Comparison of ENCODE assay signal across 24 cellular contexts in genomic region chr5:81021486-81021885, GRCh38.
DNase-seq lines count a peak whose midpoint lies in the region; ATAC-seq, FAIRE-seq and TF ChIP-seq lines count a peak whose summit lies in the region.
"Had no signal": no experiment of that assay in that cellular context is flagged by ENCODE, and none has a peak within 500 bp of the region (broad histone marks: within the 10 kb centered on the region; RNA-seq: fewer than 3 reads in every experiment).

No MANE protein-coding gene starts in this region.

- H3K27me3 Mint-ChIP-seq in stimulated activated naive CD8-positive, alpha-beta T cell treated with anti-CD3 and anti-CD28 coated beads, Interleukin-15, Interleukin-2, amounts not matched to agents 100 ng/mL and 50 ng/mL, for 24 hours, result no peaks in the 10 kb centered on the region
- no peaks in the 10 kb centered on the region for H3K27me3 Mint-ChIP-seq in stimulated activated naive CD8-positive, alpha-beta T cell treated with anti-CD3 and anti-CD28 coated beads, Interleukin-15, amount 100 ng/mL, for 72 hours
- no peaks in the 10 kb centered on the region for H3K27me3 Mint-ChIP-seq in astrocyte (ENCODE audit: low read depth, unreplicated experiment)
- peaks cover 0 to 4% of the 10 kb centered on the region in 2 donors for H3K27me3 Mint-ChIP-seq in CD8-positive, alpha-beta memory T cell

- H3K9me3 Mint-ChIP-seq in stimulated activated naive CD8-positive, alpha-beta T cell treated with anti-CD3 and anti-CD28 coated beads, Interleukin-15, Interleukin-2, amounts not matched to agents 100 ng/mL and 50 ng/mL, for 24 hours, result no peaks in the 10 kb centered on the region
- H3K9me3 Mint-ChIP-seq in stimulated activated naive CD8-positive, alpha-beta T cell treated with anti-CD3 and anti-CD28 coated beads, Interleukin-15, amount 100 ng/mL, for 72 hours, result no peaks in the 10 kb centered on the region
- H3K9me3 Mint-ChIP-seq in astrocyte (ENCODE audit: unreplicated experiment), result peaks cover 2% of the 10 kb centered on the region
- H3K9me3 Mint-ChIP-seq in CD8-positive, alpha-beta memory T cell, result no peaks in the 10 kb centered on the region
- H3K9me3 Mint-ChIP-seq: activated T-helper 1 cell treated with anti-CD3 and anti-CD28 coated beads, Interleukin-12 subunit alpha, Interleukin-12 subunit beta, Interleukin-2, Interleukin-4 antibody, amounts not matched to agents 30 ng/mL and 10 ng/mL and 1 ng/mL, durations not matched to agents 14 hours and 24 hours and 36 hours; nephron had no signal

- peaks cover 7% of the 10 kb centered on the region for H3K4me1 ChIP-seq in astrocyte (ENCODE audit: insufficient read depth, low read length)
- H3K4me1 ChIP-seq in CD8-positive, alpha-beta memory T cell (ENCODE audit: insufficient read depth, low read length), result peaks cover 54% of the 10 kb centered on the region
- H3K4me1 ChIP-seq: BLaER1, esophagus squamous epithelium, left lung, upper lobe of right lung had no signal

- H3K4me1 Mint-ChIP-seq in stimulated activated naive CD8-positive, alpha-beta T cell treated with anti-CD3 and anti-CD28 coated beads, Interleukin-15, Interleukin-2, amounts not matched to agents 100 ng/mL and 50 ng/mL, for 24 hours (ENCODE audit: low read depth), result peaks cover 92% of the 10 kb centered on the region
- peaks cover 91% of the 10 kb centered on the region for H3K4me1 Mint-ChIP-seq in stimulated activated naive CD8-positive, alpha-beta T cell treated with anti-CD3 and anti-CD28 coated beads, Interleukin-15, amount 100 ng/mL, for 72 hours
- peaks cover 42% of the 10 kb centered on the region for H3K4me1 Mint-ChIP-seq in astrocyte (ENCODE audit: low read depth, unreplicated experiment)
- peaks cover 65 to 90% (median 84%) of the 10 kb centered on the region in 3 donors for H3K4me1 Mint-ChIP-seq in CD8-positive, alpha-beta memory T cell

- no peaks in the 10 kb centered on the region for H3K9me3 ChIP-seq in astrocyte (ENCODE audit: insufficient read depth, low read depth, low read length)
- H3K9me3 ChIP-seq in CD8-positive, alpha-beta memory T cell (ENCODE audit: low read length), result no peaks in the 10 kb centered on the region
- H3K9me3 ChIP-seq: BLaER1, esophagus squamous epithelium, left lung, ovary, upper lobe of right lung had no signal

- H3K36me3 Mint-ChIP-seq in stimulated activated naive CD8-positive, alpha-beta T cell treated with anti-CD3 and anti-CD28 coated beads, Interleukin-15, Interleukin-2, amounts not matched to agents 100 ng/mL and 50 ng/mL, for 24 hours (ENCODE audit: low read depth), result peaks cover 5% of the 10 kb centered on the region
- H3K36me3 Mint-ChIP-seq in astrocyte (ENCODE audit: low read depth, unreplicated experiment), result no peaks in the 10 kb centered on the region
- H3K36me3 Mint-ChIP-seq in CD8-positive, alpha-beta memory T cell, result peaks cover 0 to 4% (median 1%) of the 10 kb centered on the region in 3 donors

- no peak overlapping the region for H3K4me3 Mint-ChIP-seq in stimulated activated naive CD8-positive, alpha-beta T cell treated with anti-CD3 and anti-CD28 coated beads, Interleukin-15, Interleukin-2, amounts not matched to agents 100 ng/mL and 50 ng/mL, for 24 hours
- H3K4me3 Mint-ChIP-seq in stimulated activated naive CD8-positive, alpha-beta T cell treated with anti-CD3 and anti-CD28 coated beads, Interleukin-15, amount 100 ng/mL, for 72 hours, result no peak overlapping the region
- no peak overlapping the region for H3K4me3 Mint-ChIP-seq in astrocyte (ENCODE audit: unreplicated experiment)
- peak overlapping the region in 3 of 7 donors; percentile 2 to 62 (median 7) for H3K4me3 Mint-ChIP-seq in CD8-positive, alpha-beta memory T cell
- H3K4me3 Mint-ChIP-seq: activated T-helper 1 cell treated with anti-CD3 and anti-CD28 coated beads, Interleukin-12 subunit alpha, Interleukin-12 subunit beta, Interleukin-2, Interleukin-4 antibody, amounts not matched to agents 30 ng/mL and 10 ng/mL and 1 ng/mL, durations not matched to agents 14 hours and 24 hours and 36 hours; nephron had no signal

- H3K4me3 ChIP-seq in astrocyte (ENCODE audit: insufficient read depth, low read depth, low read length), result no peak overlapping the region
- H3K4me3 ChIP-seq in CD8-positive, alpha-beta memory T cell (ENCODE audit: low read length), result no peak overlapping the region
- H3K4me3 ChIP-seq: BLaER1, esophagus squamous epithelium, left lung, ovary, PC-9, upper lobe of right lung had no signal

- no peak for TF ChIP-seq CTCF in astrocyte (IDR thresholded peaks at IDR 0.05; ENCODE audit: insufficient read depth, low read depth, low read length)

- H4K20me1 ChIP-seq in astrocyte (ENCODE audit: insufficient read depth, low read length), result no peaks in the 10 kb centered on the region
- H4K20me1 ChIP-seq: BLaER1 had no signal

- peaks cover 2% of the 10 kb centered on the region for H3K27me3 ChIP-seq in astrocyte (ENCODE audit: insufficient read depth, low read length)
- no peaks in the 10 kb centered on the region for H3K27me3 ChIP-seq in CD8-positive, alpha-beta memory T cell (ENCODE audit: insufficient read depth, low read length, poor library complexity, severe bottlenecking)
- H3K27me3 ChIP-seq: BLaER1, esophagus squamous epithelium, left lung, upper lobe of right lung had no signal

- no peak for FAIRE-seq in astrocyte (lab: Jason Lieb, UNC)
- FAIRE-seq: colon, D721Med had no signal

- H3K27ac ChIP-seq in astrocyte (ENCODE audit: low read depth, low read length), result no peak overlapping the region
- H3K27ac ChIP-seq in CD8-positive, alpha-beta memory T cell (ENCODE audit: low read depth, low read length), result no peak overlapping the region
- H3K27ac ChIP-seq: BLaER1, esophagus squamous epithelium, KMS-11, left lung, ovary, PC-9, upper lobe of right lung had no signal

- H3K9ac ChIP-seq in astrocyte (ENCODE audit: low read length), result no peak overlapping the region
- H3K9ac ChIP-seq: BLaER1, KMS-11 had no signal

- no peak for ATAC-seq in stimulated activated naive CD8-positive, alpha-beta T cell treated with anti-CD3 and anti-CD28 coated beads, Interleukin-15, amount 100 ng/mL, for 72 hours
- ATAC-seq in GM21717 (IDR thresholded peaks at IDR 0.05; ENCODE audit: unreplicated experiment), result no peak
- ATAC-seq: left lung had no signal

- CTCF ChIA-PET in CD8-positive, alpha-beta memory T cell (lab: Charles Lee), result no interaction called here

- H3K27ac Mint-ChIP-seq in stimulated activated naive CD8-positive, alpha-beta T cell treated with anti-CD3 and anti-CD28 coated beads, Interleukin-15, Interleukin-2, amounts not matched to agents 100 ng/mL and 50 ng/mL, for 24 hours, result peak overlapping the region; percentile 2
- no peak overlapping the region for H3K27ac Mint-ChIP-seq in stimulated activated naive CD8-positive, alpha-beta T cell treated with anti-CD3 and anti-CD28 coated beads, Interleukin-15, amount 100 ng/mL, for 72 hours
- peak overlapping the region; percentile 41 for H3K27ac Mint-ChIP-seq in astrocyte (ENCODE audit: unreplicated experiment)
- peak overlapping the region in 4 of 8 donors; percentile 17 to 69 (median 36) for H3K27ac Mint-ChIP-seq in CD8-positive, alpha-beta memory T cell
- H3K27ac Mint-ChIP-seq: activated T-helper 1 cell treated with anti-CD3 and anti-CD28 coated beads, Interleukin-12 subunit alpha, Interleukin-12 subunit beta, Interleukin-2, Interleukin-4 antibody, amounts not matched to agents 30 ng/mL and 10 ng/mL and 1 ng/mL, durations not matched to agents 14 hours and 24 hours and 36 hours; nephron had no signal

- no peak overlapping the region for H3K4me2 ChIP-seq in astrocyte (ENCODE audit: low read length)
- H3K4me2 ChIP-seq: BLaER1, KMS-11, PC-9 had no signal

- no peaks in the 10 kb centered on the region for H3K36me3 ChIP-seq in astrocyte (ENCODE audit: insufficient read depth, low read length)
- H3K36me3 ChIP-seq in CD8-positive, alpha-beta memory T cell (ENCODE audit: insufficient read depth, low read length), result no peaks in the 10 kb centered on the region
- H3K36me3 ChIP-seq: BLaER1, esophagus squamous epithelium, left lung, ovary, upper lobe of right lung had no signal

- no peak overlapping the region for H2AFZ ChIP-seq in astrocyte (ENCODE audit: low read depth, low read length)
- H2AFZ ChIP-seq: PC-9 had no signal

- DNase-seq in stimulated activated naive CD8-positive, alpha-beta T cell treated with anti-CD3 and anti-CD28 coated beads, Interleukin-15, amount 100 ng/mL, for 72 hours, result no peak
- DNase-seq in astrocyte (ENCODE audit: low read depth), result peak; percentile 50
- DNase-seq in kidney glomerular epithelial cell (lab: John Stamatoyannopoulos, UW), result peak; percentile 55
- no peak for DNase-seq in CD8-positive, alpha-beta memory T cell
- DNase-seq in NCI-H1092 treated with DMSO at 0.1 percent for 48 hours (lab: John Stamatoyannopoulos, UW), result no peak
- DNase-seq in stimulated activated CD8-positive, alpha-beta memory T cell treated with anti-CD3 and anti-CD28 coated beads, Interleukin-4, amount 100 ng/mL, for 48 hours, result no peak
- DNase-seq: activated CD4-positive, alpha-beta T cell treated with anti-CD3 and anti-CD28 coated beads for 4 hours; esophagus squamous epithelium; left lung; midbrain; NCI-H2029; NCI-H446; ovary; right cardiac atrium; upper lobe of right lung had no signal

- POLR2A ChIA-PET in CD8-positive, alpha-beta memory T cell (lab: Charles Lee), result no interaction called here

- H3K79me2 ChIP-seq in astrocyte (ENCODE audit: insufficient read depth, low read length), result no peaks in the 10 kb centered on the region

Comparison
In these comparisons a context has a peak if more than half of its experiments do, and no peak if none do; other contexts are left out.
1. H3K27ac Mint-ChIP-seq: peak in stimulated activated naive CD8-positive, alpha-beta T cell treated with anti-CD3 and anti-CD28 coated beads, Interleukin-15, Interleukin-2, amounts not matched to agents 100 ng/mL and 50 ng/mL, for 24 hours (single experiment) and astrocyte (single experiment); none in stimulated activated naive CD8-positive, alpha-beta T cell treated with anti-CD3 and anti-CD28 coated beads, Interleukin-15, amount 100 ng/mL, for 72 hours (0 of 2).
2. DNase-seq: peak in astrocyte (single experiment) and kidney glomerular epithelial cell (single experiment); none in stimulated activated naive CD8-positive, alpha-beta T cell treated with anti-CD3 and anti-CD28 coated beads, Interleukin-15, amount 100 ng/mL, for 72 hours (0 of 2), CD8-positive, alpha-beta memory T cell (0 of 5), NCI-H1092 treated with DMSO at 0.1 percent for 48 hours (single experiment) and stimulated activated CD8-positive, alpha-beta memory T cell treated with anti-CD3 and anti-CD28 coated beads, Interleukin-4, amount 100 ng/mL, for 48 hours (single experiment).